11 cellular contexts compared by ENCODE assay signal in genomic region chr19:10191347-10191746, GRCh38.
DNase-seq lines count a peak whose midpoint lies in the region; ATAC-seq and TF ChIP-seq lines count a peak whose summit lies in the region.
"Had no signal": no experiment of that assay in that cellular context is flagged by ENCODE, and none has a peak within 500 bp of the region (broad histone marks: within the 10 kb centered on the region; RNA-seq: fewer than 3 reads in every experiment).

No MANE protein-coding gene starts in this region.

- no peaks in the 10 kb centered on the region for H3K27me3 ChIP-seq in WERI-Rb-1 (ENCODE audit: insufficient read depth, low read depth, severe bottlenecking)

- DNase-seq in AG08395 (ENCODE audit: low spot score) (peak; percentile 49), GM03348 (ENCODE audit: low spot score) (peak; percentile 76), WERI-Rb-1 (no peak), glomerular visceral epithelial cell (ENCODE audit: extremely low spot score) (peak; percentile 27)
- DNase-seq in effector memory CD8-positive, alpha-beta T cell, result no peak
- DNase-seq: lower lobe of right lung, NCI-H524 had no signal

- no peak for ATAC-seq in GM19463 (IDR thresholded peaks at IDR 0.05; ENCODE audit: unreplicated experiment)
- ATAC-seq in GM21528 (IDR thresholded peaks at IDR 0.05; ENCODE audit: low FRiP score, unreplicated experiment), result no peak
- ATAC-seq in HG02973 (IDR thresholded peaks at IDR 0.05; ENCODE audit: unreplicated experiment), result no peak
- no peak for ATAC-seq in effector memory CD8-positive, alpha-beta T cell (replicated peaks)
- ATAC-seq: lower lobe of right lung had no signal

- no peak overlapping the region for H3K27ac Mint-ChIP-seq in effector memory CD8-positive, alpha-beta T cell

- peak overlapping the region; percentile 62 for H3K27ac ChIP-seq in WERI-Rb-1
- H3K27ac ChIP-seq: lower lobe of right lung, parathyroid adenoma had no signal

- H3K9me3 Mint-ChIP-seq in effector memory CD8-positive, alpha-beta T cell, result no peaks in the 10 kb centered on the region

- no peak overlapping the region for H3K4me3 ChIP-seq in WERI-Rb-1 (ENCODE audit: low read depth, low read length)
- H3K4me3 ChIP-seq: lower lobe of right lung had no signal

- TF ChIP-seq CTCF in WERI-Rb-1 (IDR thresholded peaks at IDR 0.05; ENCODE audit: low read depth, low read length), result no peak

- H3K4me3 Mint-ChIP-seq in effector memory CD8-positive, alpha-beta T cell, result no peak overlapping the region

- peaks cover 41% of the 10 kb centered on the region for H3K36me3 Mint-ChIP-seq in effector memory CD8-positive, alpha-beta T cell (ENCODE audit: insufficient read depth)

- peaks cover 35 to 49% of the 10 kb centered on the region in 2 donors for H3K4me1 Mint-ChIP-seq in effector memory CD8-positive, alpha-beta T cell (ENCODE audit: low read depth in 2 of 2)

- no peaks in the 10 kb centered on the region for H3K27me3 Mint-ChIP-seq in effector memory CD8-positive, alpha-beta T cell

- no peaks in the 10 kb centered on the region for H3K9me3 ChIP-seq in WERI-Rb-1 (ENCODE audit: severe bottlenecking)
- H3K9me3 ChIP-seq: lower lobe of right lung had no signal

- peaks cover 65% of the 10 kb centered on the region for H3K36me3 ChIP-seq in WERI-Rb-1

Comparison
In these comparisons a context has a peak if more than half of its experiments do, and no peak if none do; other contexts are left out.
1. DNase-seq: peak in AG08395 (single experiment), GM03348 (single experiment) and glomerular visceral epithelial cell (single experiment); none in WERI-Rb-1 (single experiment) and effector memory CD8-positive, alpha-beta T cell (0 of 3).